Comparison of ENCODE assay signal across 33 cellular contexts in genomic region chr7:140688341-140688740, GRCh38. TPM values are rescaled to one million over a fixed set of nuclear protein-coding genes. Genes with fewer than 3 reads are reported as not detected.
"Had no signal": no experiment of that assay in that cellular context is flagged by ENCODE, and none has a peak within 500 bp of the region (broad histone marks: within the 10 kb centered on the region; RNA-seq: fewer than 3 reads in every experiment).

No MANE protein-coding gene starts in this region.

- H3K4me3 Mint-ChIP-seq: activated B cell treated with CpG ODN at 0.5 μM for 24 hours; activated CD4-positive, alpha-beta memory T cell treated with anti-CD3 and anti-CD28 coated beads for 36 hours; activated naive CD8-positive, alpha-beta T cell treated with anti-CD3 and anti-CD28 coated beads for 36 hours; activated T-cell treated with anti-CD3 and anti-CD28 coated beads, Interleukin-2, amount 50 U/mL, for 4 hours; activated T-helper 1 cell treated with anti-CD3 and anti-CD28 coated beads, Interleukin-12 subunit alpha, Interleukin-12 subunit beta, Interleukin-2, Interleukin-4 antibody, amounts not matched to agents 30 ng/mL and 10 ng/mL and 1 ng/mL, durations not matched to agents 14 hours and 24 hours and 36 hours; central memory CD8-positive, alpha-beta T cell; T-cell; T-helper 17 cell had no signal

- H3K4me1 Mint-ChIP-seq: activated B cell treated with CpG ODN at 0.5 μM for 24 hours; central memory CD8-positive, alpha-beta T cell; T-cell had no signal

- H3K9me3 Mint-ChIP-seq: activated B cell treated with CpG ODN at 0.5 μM for 24 hours; activated CD4-positive, alpha-beta memory T cell treated with anti-CD3 and anti-CD28 coated beads for 36 hours; activated naive CD8-positive, alpha-beta T cell treated with anti-CD3 and anti-CD28 coated beads for 36 hours; activated T-cell treated with anti-CD3 and anti-CD28 coated beads, Interleukin-2, amount 50 U/mL, for 4 hours; activated T-helper 1 cell treated with anti-CD3 and anti-CD28 coated beads, Interleukin-12 subunit alpha, Interleukin-12 subunit beta, Interleukin-2, Interleukin-4 antibody, amounts not matched to agents 30 ng/mL and 10 ng/mL and 1 ng/mL, durations not matched to agents 14 hours and 24 hours and 36 hours; central memory CD8-positive, alpha-beta T cell; T-cell had no signal

- H3K9me3 ChIP-seq: Peyer's patch had no signal

- DNase-seq: activated B cell treated with CpG ODN at 0.5 μM for 24 hours; activated CD4-positive, alpha-beta memory T cell treated with anti-CD3 and anti-CD28 coated beads for 36 hours; activated CD4-positive, alpha-beta T cell treated with anti-CD3 and anti-CD28 coated beads for 4 hours; activated CD4-positive, alpha-beta T cell treated with anti-CD3 and anti-CD28 coated beads, Interleukin-2, amount 50 U/mL, for 1 hour; activated CD4-positive, CD25-positive, alpha-beta regulatory T cell treated with anti-CD3 and anti-CD28 coated beads, Interleukin-2, amount 50 U/mL, for 72 hours; activated naive CD4-positive, alpha-beta T cell; activated naive CD4-positive, alpha-beta T cell treated with anti-CD3 and anti-CD28 coated beads, Interleukin-2, amount 50 U/mL, for 16 hours; activated naive CD8-positive, alpha-beta T cell treated with anti-CD3 and anti-CD28 coated beads for 36 hours; activated T-cell treated with anti-CD3 and anti-CD28 coated beads for 4 hours; activated T-cell treated with anti-CD3 and anti-CD28 coated beads, Interleukin-2, amount 50 U/mL, for 4 hours; amniotic stem cell; brain microvascular endothelial cell; NCI-H1092 treated with DMSO at 0.1 percent for 48 hours; NCI-H1417; NCI-H146; NCI-H187; NCI-H2029 treated with DMSO at 0.1 percent for 48 hours; NCI-H2107; NCI-H2171; NCI-H510A; NCI-H526; NCI-H748 treated with DMSO at 0.1 percent for 48 hours; NK-92 treated with Interleukin-12 subunit alpha and Interleukin-12 subunit beta, amount 100 ng/mL, for 24 hours; PC-3; RPMI8226; SIG-M5; T-cell; T-helper 17 cell had no signal

- H3K27ac ChIP-seq: brain microvascular endothelial cell, Peyer's patch, VCaP had no signal

- H3K27me3 ChIP-seq: brain microvascular endothelial cell, Peyer's patch had no signal

- H3K4me1 ChIP-seq: Peyer's patch had no signal

- H3K27ac Mint-ChIP-seq: activated B cell treated with CpG ODN at 0.5 μM for 24 hours; activated CD4-positive, alpha-beta memory T cell treated with anti-CD3 and anti-CD28 coated beads for 36 hours; activated naive CD8-positive, alpha-beta T cell treated with anti-CD3 and anti-CD28 coated beads for 36 hours; activated T-helper 1 cell treated with anti-CD3 and anti-CD28 coated beads, Interleukin-12 subunit alpha, Interleukin-12 subunit beta, Interleukin-2, Interleukin-4 antibody, amounts not matched to agents 30 ng/mL and 10 ng/mL and 1 ng/mL, durations not matched to agents 14 hours and 24 hours and 36 hours; T-cell; T-helper 17 cell had no signal

- H3K36me3 ChIP-seq: brain microvascular endothelial cell had no signal

- H3K4me3 ChIP-seq: Peyer's patch had no signal

- H3K27me3 Mint-ChIP-seq: activated B cell treated with CpG ODN at 0.5 μM for 24 hours; activated CD4-positive, alpha-beta memory T cell treated with anti-CD3 and anti-CD28 coated beads for 36 hours; activated naive CD8-positive, alpha-beta T cell treated with anti-CD3 and anti-CD28 coated beads for 36 hours; central memory CD8-positive, alpha-beta T cell; T-cell; T-helper 17 cell had no signal

- ATAC-seq: activated T-cell treated with anti-CD3 and anti-CD28 coated beads, Interleukin-2, amount 50 U/mL, for 4 hours; PC-3; SK-N-SH treated with all-trans-retinoic acid at 6 μM for 48 hours; T-cell; T-helper 17 cell had no signal

RNA-seq across cellular contexts. Expression of gene DENND2A, which starts 47.7 kb away (rescaled TPM):
- total RNA-seq: activated B cell treated with CpG ODN at 0.5 μM for 24 hours; activated CD4-positive, alpha-beta memory T cell treated with anti-CD3 and anti-CD28 coated beads for 36 hours; activated naive CD8-positive, alpha-beta T cell treated with anti-CD3 and anti-CD28 coated beads for 36 hours; activated T-cell treated with anti-CD3 and anti-CD28 coated beads, Interleukin-2, amount 50 U/mL, for 4 hours; activated T-helper 1 cell treated with anti-CD3 and anti-CD28 coated beads, Interleukin-12 subunit alpha, Interleukin-12 subunit beta, Interleukin-2, Interleukin-4 antibody, amounts not matched to agents 30 ng/mL and 10 ng/mL and 1 ng/mL, durations not matched to agents 14 hours and 24 hours and 36 hours; T-helper 17 cell had no signal
